Comparison of ENCODE assay signal across 12 cellular contexts in the genomic region with DNA sequence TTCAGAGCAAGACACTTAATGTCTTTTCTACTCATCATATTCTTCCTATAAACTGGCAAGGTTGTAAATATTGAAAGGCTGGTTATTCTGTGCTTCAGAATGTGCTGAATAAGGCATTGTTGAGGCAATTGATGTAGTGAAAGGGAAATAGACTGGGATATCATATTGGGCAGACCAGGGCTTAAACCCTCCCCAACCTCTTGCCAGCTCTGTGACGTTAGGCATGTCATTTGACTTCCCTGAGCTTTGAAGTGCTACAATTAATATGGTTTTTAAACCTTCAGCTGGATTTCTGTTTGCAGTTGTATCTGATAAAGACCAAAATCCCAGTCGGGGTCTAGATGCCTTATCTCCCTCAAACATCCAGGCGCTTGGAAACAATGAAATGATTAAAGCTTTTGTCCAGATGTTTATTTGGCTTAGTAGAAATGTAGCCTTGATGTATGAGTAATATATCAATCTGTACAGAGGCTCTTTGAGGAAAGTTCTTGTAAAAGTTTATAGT.
DNase-seq lines count a peak whose midpoint lies in the region; ATAC-seq, FAIRE-seq and TF ChIP-seq lines count a peak whose summit lies in the region.
"Had no signal": no experiment of that assay in that cellular context is flagged by ENCODE, and none has a peak within 500 bp of the region (broad histone marks: within the 10 kb centered on the region; RNA-seq: fewer than 3 reads in every experiment).

No MANE protein-coding gene starts in this region.

- no peak for ATAC-seq in stimulated activated effector memory CD8-positive, alpha-beta T cell treated with anti-CD3 and anti-CD28 coated beads, Interleukin-12 subunit alpha, Interleukin-12 subunit beta, amount 100 ng/mL, for 72 hours
- ATAC-seq in HG02623 (IDR thresholded peaks at IDR 0.05; ENCODE audit: unreplicated experiment) = no peak
- no peak for ATAC-seq in stimulated activated memory B cell treated with anti-CD40 and anti-IgM and Interleukin-4, amounts not matched to agents 10 μg/mL and 1 μg/mL and 100 μg/mL, for 72 hours
- ATAC-seq: right cardiac atrium had no signal

- no peaks in the 10 kb centered on the region for H3K9me1 ChIP-seq in endothelial cell of umbilical vein (replicated peaks; ENCODE audit: control insufficient read depth, extremely low read depth, insufficient read depth, low read length)

- H3K27me3 ChIP-seq in endothelial cell of umbilical vein (ENCODE audit: control insufficient read depth in 2 of 2, insufficient read depth in 2 of 2, low read length in 2 of 2) = no peaks in the 10 kb centered on the region

- peaks cover 5 to 7% of the 10 kb centered on the region in 2 experiments for H3K36me3 ChIP-seq in endothelial cell of umbilical vein (ENCODE audit: control insufficient read depth in 2 of 2, extremely low read depth in 1 of 2, insufficient read depth in 2 of 2, low read length in 2 of 2)

- no peaks in the 10 kb centered on the region for H3K36me3 Mint-ChIP-seq in activated CD4-positive, alpha-beta T cell treated with anti-CD3 and anti-CD28 coated beads, Interleukin-2, amount 10 ng/mL, durations not matched to agents 7 days and 5 days (ENCODE audit: low read depth)
- no peaks in the 10 kb centered on the region for H3K36me3 Mint-ChIP-seq in stimulated activated effector memory CD8-positive, alpha-beta T cell treated with anti-CD3 and anti-CD28 coated beads, Interleukin-12 subunit alpha, Interleukin-12 subunit beta, amount 100 ng/mL, for 72 hours
- H3K36me3 Mint-ChIP-seq in stimulated activated memory B cell treated with anti-CD40 and anti-IgM and Interleukin-4, amounts not matched to agents 10 μg/mL and 1 μg/mL and 100 μg/mL, for 72 hours = no peaks in the 10 kb centered on the region

- TF ChIP-seq CTCF in endothelial cell of umbilical vein (IDR thresholded peaks at IDR 0.05; ENCODE audit: extremely low read depth in 1 of 2, insufficient read depth in 1 of 2, low read depth in 1 of 2, low read length in 2 of 2) = no peak

- no TSS peak for BruUV-seq in endothelial cell of umbilical vein (replicated peaks; lab: Mats Ljungman, UMichigan)

- peak; percentile 88 for FAIRE-seq in endothelial cell of umbilical vein (lab: Jason Lieb, UNC)

- peak overlapping the region; percentile 60 for H3K4me2 ChIP-seq in endothelial cell of umbilical vein (ENCODE audit: insufficient read depth, low read length)

- peak overlapping the region; percentile 40 for H3K27ac ChIP-seq in endothelial cell of umbilical vein (ENCODE audit: insufficient read depth, low read depth, low read length)
- H3K27ac ChIP-seq: SK-N-MC had no signal

- dilution Hi-C loops in endothelial cell of umbilical vein (cut with MboI; ENCODE audit: extremely low pct_ligation_motif_present, low sequenced_read_pairs) = no loop called here

- no peak overlapping the region for H3K4me3 ChIP-seq in endothelial cell of umbilical vein (replicated peaks in 1 of 3; ENCODE audit: insufficient read depth in 1 of 3, low read depth in 1 of 3, low read length in 3 of 3)
- H3K4me3 ChIP-seq: SK-N-MC had no signal

- no peak overlapping the region for H2AFZ ChIP-seq in endothelial cell of umbilical vein (ENCODE audit: low read depth, low read length)

- intact Hi-C loops in endothelial cell of umbilical vein (cut with micrococcal nuclease) = loop anchor here (1.0 to 5.0 kb wide), 4 partner anchors 47 to 385 kb away; no protein-coding TSS in a partner anchor

- H3K9me3 Mint-ChIP-seq in activated CD4-positive, alpha-beta T cell treated with anti-CD3 and anti-CD28 coated beads, Interleukin-2, amount 10 ng/mL, durations not matched to agents 7 days and 5 days = no peaks in the 10 kb centered on the region
- no peaks in the 10 kb centered on the region for H3K9me3 Mint-ChIP-seq in stimulated activated effector memory CD8-positive, alpha-beta T cell treated with anti-CD3 and anti-CD28 coated beads, Interleukin-12 subunit alpha, Interleukin-12 subunit beta, amount 100 ng/mL, for 72 hours
- no peaks in the 10 kb centered on the region for H3K9me3 Mint-ChIP-seq in stimulated activated memory B cell treated with anti-CD40 and anti-IgM and Interleukin-4, amounts not matched to agents 10 μg/mL and 1 μg/mL and 100 μg/mL, for 72 hours
- H3K9me3 Mint-ChIP-seq: endodermal cell had no signal

- no peaks in the 10 kb centered on the region for H4K20me1 ChIP-seq in endothelial cell of umbilical vein (replicated peaks; ENCODE audit: control insufficient read depth, extremely low read depth, insufficient read depth, low read length)

- peaks cover 24% of the 10 kb centered on the region for H3K79me2 ChIP-seq in endothelial cell of umbilical vein (ENCODE audit: control insufficient read depth, insufficient read depth, low read length)

- no peak for DNase-seq in activated CD4-positive, alpha-beta T cell treated with anti-CD3 and anti-CD28 coated beads, Interleukin-2, amount 10 ng/mL, durations not matched to agents 7 days and 5 days
- no peak for DNase-seq in activated CD4-positive, alpha-beta T cell treated with anti-CD3 and anti-CD28 coated beads for 1 hour
- DNase-seq in NCI-H146 treated with DMSO at 0.1 percent for 48 hours (lab: John Stamatoyannopoulos, UW; ENCODE audit: unreplicated experiment) = peak; percentile 89
- DNase-seq in endothelial cell of umbilical vein (ENCODE audit: low read depth, low spot score) = peak; percentile 90
- no peak for DNase-seq in stimulated activated effector memory CD8-positive, alpha-beta T cell treated with anti-CD3 and anti-CD28 coated beads, Interleukin-12 subunit alpha, Interleukin-12 subunit beta, amount 100 ng/mL, for 72 hours (ENCODE audit: low spot score in 2 of 2)
- DNase-seq in DMS153 (lab: John Stamatoyannopoulos, UW) = no peak
- DNase-seq: endodermal cell, islet precursor cell, right cardiac atrium had no signal

- H3K4me3 Mint-ChIP-seq in activated CD4-positive, alpha-beta T cell treated with anti-CD3 and anti-CD28 coated beads, Interleukin-2, amount 10 ng/mL, durations not matched to agents 7 days and 5 days = peak overlapping the region; percentile 23
- peak overlapping the region; percentile 31 for H3K4me3 Mint-ChIP-seq in stimulated activated effector memory CD8-positive, alpha-beta T cell treated with anti-CD3 and anti-CD28 coated beads, Interleukin-12 subunit alpha, Interleukin-12 subunit beta, amount 100 ng/mL, for 72 hours
- H3K4me3 Mint-ChIP-seq in stimulated activated memory B cell treated with anti-CD40 and anti-IgM and Interleukin-4, amounts not matched to agents 10 μg/mL and 1 μg/mL and 100 μg/mL, for 72 hours = no peak overlapping the region
- H3K4me3 Mint-ChIP-seq: endodermal cell had no signal

- peaks cover 19% of the 10 kb centered on the region for H3K27me3 Mint-ChIP-seq in activated CD4-positive, alpha-beta T cell treated with anti-CD3 and anti-CD28 coated beads, Interleukin-2, amount 10 ng/mL, durations not matched to agents 7 days and 5 days
- H3K27me3 Mint-ChIP-seq in stimulated activated memory B cell treated with anti-CD40 and anti-IgM and Interleukin-4, amounts not matched to agents 10 μg/mL and 1 μg/mL and 100 μg/mL, for 72 hours = peaks cover 20% of the 10 kb centered on the region

- POLR2A ChIA-PET in activated CD4-positive, alpha-beta T cell treated with anti-CD3 and anti-CD28 coated beads, Interleukin-2, amount 10 ng/mL, durations not matched to agents 7 days and 5 days (lab: Charles Lee) = no interaction called here
- POLR2A ChIA-PET in endothelial cell of umbilical vein (lab: Charles Lee) = interaction anchor here (0.7 to 0.9 kb wide), 2 partner anchors 33 to 93 kb away, joined by 3 read pairs; no protein-coding TSS in a partner anchor

- CTCF ChIA-PET in activated CD4-positive, alpha-beta T cell treated with anti-CD3 and anti-CD28 coated beads, Interleukin-2, amount 10 ng/mL, durations not matched to agents 7 days and 5 days (lab: Charles Lee) = interaction anchor here (0.5 to 1.0 kb wide), 4 partner anchors 13 to 972 kb away, joined by 3 read pairs; no protein-coding TSS in a partner anchor
- CTCF ChIA-PET in endothelial cell of umbilical vein (lab: Charles Lee) = interaction anchor here (0.8 to 5.8 kb wide), 19 partner anchors 11 to 402 kb away, joined by 3 to 91 read pairs (median 5); no protein-coding TSS in a partner anchor

- no peaks in the 10 kb centered on the region for H3K9me3 ChIP-seq in endothelial cell of umbilical vein (replicated peaks; ENCODE audit: control insufficient read depth, insufficient read depth, low read length)

- no peak overlapping the region for H3K27ac Mint-ChIP-seq in activated CD4-positive, alpha-beta T cell treated with anti-CD3 and anti-CD28 coated beads, Interleukin-2, amount 10 ng/mL, durations not matched to agents 7 days and 5 days
- H3K27ac Mint-ChIP-seq in stimulated activated effector memory CD8-positive, alpha-beta T cell treated with anti-CD3 and anti-CD28 coated beads, Interleukin-12 subunit alpha, Interleukin-12 subunit beta, amount 100 ng/mL, for 72 hours = no peak overlapping the region
- no peak overlapping the region for H3K27ac Mint-ChIP-seq in stimulated activated memory B cell treated with anti-CD40 and anti-IgM and Interleukin-4, amounts not matched to agents 10 μg/mL and 1 μg/mL and 100 μg/mL, for 72 hours
- H3K27ac Mint-ChIP-seq: endodermal cell had no signal

- peak overlapping the region; percentile 50 for H3K9ac ChIP-seq in endothelial cell of umbilical vein (replicated peaks; ENCODE audit: extremely low read depth, insufficient read depth, low read length)

- peak; percentile 36 for TF ChIP-seq POLR2A in endothelial cell of umbilical vein (IDR thresholded peaks at IDR 0.05; ENCODE audit: low read depth, low read length)

- peaks cover 6% of the 10 kb centered on the region for H3K4me1 Mint-ChIP-seq in activated CD4-positive, alpha-beta T cell treated with anti-CD3 and anti-CD28 coated beads, Interleukin-2, amount 10 ng/mL, durations not matched to agents 7 days and 5 days
- peaks cover 8% of the 10 kb centered on the region for H3K4me1 Mint-ChIP-seq in stimulated activated effector memory CD8-positive, alpha-beta T cell treated with anti-CD3 and anti-CD28 coated beads, Interleukin-12 subunit alpha, Interleukin-12 subunit beta, amount 100 ng/mL, for 72 hours
- H3K4me1 Mint-ChIP-seq in stimulated activated memory B cell treated with anti-CD40 and anti-IgM and Interleukin-4, amounts not matched to agents 10 μg/mL and 1 μg/mL and 100 μg/mL, for 72 hours = peaks cover 14% of the 10 kb centered on the region

- H3K4me1 ChIP-seq in endothelial cell of umbilical vein (ENCODE audit: control insufficient read depth, extremely low read depth, insufficient read depth, low read length) = peaks cover 32% of the 10 kb centered on the region

TF ChIP-seq in endothelial cell of umbilical vein, 7 proteins besides CTCF, POLR2A, EP300 and RAD21 (continues in another document):
- no peak for TF ChIP-seq FOS (IDR thresholded peaks at IDR 0.05; ENCODE audit: borderline replicate concordance, insufficient read depth, low read length)
- TF ChIP-seq EZH2 (IDR thresholded peaks at IDR 0.05; ENCODE audit: borderline replicate concordance, low read depth, low read length, severe bottlenecking) = no peak
- no peak for TF ChIP-seq POLR2AphosphoS5 (IDR thresholded peaks at IDR 0.05; ENCODE audit: insufficient read depth, low read depth, low read length)
- peak; percentile 82 for TF ChIP-seq GATA2 (IDR thresholded peaks at IDR 0.05; ENCODE audit: insufficient read depth, insufficient read length, low read depth, low read length)

Comparison
In these comparisons a context has a peak if more than half of its experiments do, and no peak if none do; other contexts are left out.
1. DNase-seq: peak in NCI-H146 treated with DMSO at 0.1 percent for 48 hours (single experiment) and endothelial cell of umbilical vein (single experiment); none in activated CD4-positive, alpha-beta T cell treated with anti-CD3 and anti-CD28 coated beads, Interleukin-2, amount 10 ng/mL, durations not matched to agents 7 days and 5 days (single experiment), activated CD4-positive, alpha-beta T cell treated with anti-CD3 and anti-CD28 coated beads for 1 hour (single experiment), stimulated activated effector memory CD8-positive, alpha-beta T cell treated with anti-CD3 and anti-CD28 coated beads, Interleukin-12 subunit alpha, Interleukin-12 subunit beta, amount 100 ng/mL, for 72 hours (0 of 2) and DMS153 (single experiment).